ENCODE assay signal across 7 cellular contexts in genomic region chr2:106193977-106194778, GRCh38. TPM values are rescaled to one million over a fixed set of nuclear protein-coding genes. Genes with fewer than 3 reads are reported as not detected.
DNase-seq lines count a peak whose midpoint lies in the region; ATAC-seq and TF ChIP-seq lines count a peak whose summit lies in the region.

Gene UXS1, minus strand, starts transcription at chr2:106194301. Its CDS starts 60 bp downstream, at chr2:106194241.

- peak; percentile 84 for TF ChIP-seq POLR2A in GM18505 (IDR thresholded peaks at IDR 0.05; ENCODE audit: borderline replicate concordance, extremely low read depth, insufficient read depth, insufficient read length)

- TF ChIP-seq CTCF in astrocyte of the cerebellum (IDR thresholded peaks at IDR 0.05; ENCODE audit: low read depth, low read length, missing control alignments): no peak

- in situ Hi-C loops in astrocyte of the cerebellum (cut with HindIII; ENCODE audit: low sequenced_read_pairs): no loop called here

- H3K4me3 ChIP-seq in astrocyte of the cerebellum (ENCODE audit: low read depth, low read length): peak within 1 kb of the TSS; percentile 57

- ATAC-seq in GM18505 (IDR thresholded peaks at IDR 0.05; ENCODE audit: unreplicated experiment): peak; percentile 72
- peak; percentile 60 for ATAC-seq in HG02973 (IDR thresholded peaks at IDR 0.05; ENCODE audit: unreplicated experiment)

- peak; percentile 93 for DNase-seq in NCI-H2029 (lab: John Stamatoyannopoulos, UW)
- peak; percentile 96 for DNase-seq in T-helper 22 cell (ENCODE audit: low read depth)
- peak; percentile 90 for DNase-seq in astrocyte of the cerebellum (ENCODE audit: low read depth)
- peak; percentile 99 for DNase-seq in hepatic stellate cell (ENCODE audit: low spot score)
- DNase-seq in renal cortical epithelial cell (ENCODE audit: low read depth): peak; percentile 93

RNA-seq across cellular contexts. Expression of gene UXS1, which starts in this region (rescaled TPM):
- 73.8 and 141 TPM in 2 replicates for total RNA-seq in renal cortical epithelial cell

Comparison
In these comparisons a context has a peak if more than half of its experiments do, and no peak if none do; other contexts are left out.
1. Peak in every context shown above with its lines: DNase-seq, ATAC-seq and H3K4me3 ChIP-seq.